ENCODE assay signal across 8 cellular contexts in the genomic region with DNA sequence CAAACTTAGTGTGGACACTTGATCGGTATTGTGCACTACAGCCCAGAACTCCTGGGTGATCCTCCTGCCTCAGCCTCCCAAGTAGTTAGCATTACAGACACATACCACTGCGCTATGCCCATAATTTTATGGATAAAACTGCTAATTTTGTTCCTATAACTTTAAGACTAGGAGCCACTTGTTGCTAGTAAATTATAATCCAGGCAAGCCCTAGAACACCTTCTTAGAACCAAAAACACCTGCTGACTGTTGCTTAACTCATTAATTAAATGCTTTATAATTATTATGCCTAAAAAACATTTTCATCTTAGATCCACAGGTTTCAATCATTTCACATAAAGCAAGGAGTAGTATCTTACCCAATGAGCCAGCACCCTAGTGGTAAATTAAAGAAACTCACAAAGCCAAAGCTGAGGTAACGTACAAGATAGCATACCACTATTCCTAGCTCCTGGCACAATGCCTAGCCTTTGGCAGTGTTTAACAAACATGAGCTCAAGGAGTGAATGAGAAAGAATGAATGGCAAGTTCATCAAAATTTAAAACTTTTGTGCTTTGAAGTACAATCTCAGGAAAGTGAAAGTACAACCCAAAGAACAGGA. TPM values are rescaled to one million over a fixed set of nuclear protein-coding genes. Genes with fewer than 3 reads are reported as not detected.
DNase-seq lines count a peak whose midpoint lies in the region; ATAC-seq, FAIRE-seq and TF ChIP-seq lines count a peak whose summit lies in the region.

No MANE protein-coding gene starts in this region.

- H3K9ac ChIP-seq in endocrine pancreas (ENCODE audit: control insufficient read depth, insufficient read depth, low read length): peak overlapping the region; percentile 10

- H3K27me3 ChIP-seq in endocrine pancreas (ENCODE audit: control insufficient read depth, insufficient read depth, low read length) (no peaks in the 10 kb centered on the region), pancreas (no peaks in the 10 kb centered on the region)

- no peak for FAIRE-seq in pancreas (lab: Jason Lieb, UNC)

- no peak for TF ChIP-seq CTCF in pancreas (IDR thresholded peaks at IDR 0.05)

- no peaks in the 10 kb centered on the region for H3K9me3 ChIP-seq in endocrine pancreas (ENCODE audit: control insufficient read depth, low read length)
- no peaks in the 10 kb centered on the region for H3K9me3 ChIP-seq in pancreas

- H3K4me3 ChIP-seq in endocrine pancreas (ENCODE audit: control insufficient read depth, insufficient read depth, low read length): no peak overlapping the region
- H3K4me3 ChIP-seq in pancreas: no peak overlapping the region

- H3K36me3 ChIP-seq in endocrine pancreas (ENCODE audit: control insufficient read depth, insufficient read depth, low read length): no peaks in the 10 kb centered on the region
- H3K36me3 ChIP-seq in pancreas: peaks cover 0 to 23% (median 0%) of the 10 kb centered on the region in 3 donors

- 67 to 70% methylated on average over 3 of the region's 3 CpGs for WGBS in pancreas, 2 donors

- ATAC-seq in pancreas (peak; percentile 68 to 83 (median 74)), GM21723 (IDR thresholded peaks at IDR 0.05; ENCODE audit: unreplicated experiment) (no peak), GM19455 (IDR thresholded peaks at IDR 0.05; ENCODE audit: unreplicated experiment) (no peak)

- no peak overlapping the region for H3K27ac ChIP-seq in pancreas

- H3K4me1 ChIP-seq in endocrine pancreas (ENCODE audit: control insufficient read depth, insufficient read depth, low read length) (peaks cover 6% of the 10 kb centered on the region), pancreas (peaks cover 0 to 14% (median 5%) of the 10 kb centered on the region in 3 donors)

- DNase-seq in NCI-H2107 treated with DMSO at 0.1 percent for 48 hours (lab: John Stamatoyannopoulos, UW; ENCODE audit: unreplicated experiment): peak; percentile 9
- DNase-seq in NCI-H2107 (lab: John Stamatoyannopoulos, UW): no peak
- DNase-seq in NCI-H2227 treated with DMSO at 0.1 percent for 48 hours (lab: John Stamatoyannopoulos, UW): peak; percentile 4
- peak in 4 of 6 donors; percentile 29 to 50 (median 34) for DNase-seq in pancreas
- no peak for DNase-seq in pons (ENCODE audit: low spot score)

- intact Hi-C loops in pancreas (cut with DNase I): loop anchor here in 2 of 3 donors (10.0 kb wide), 1 partner anchor 170 kb away; no protein-coding TSS in a partner anchor

RNA-seq across cellular contexts. Expression of a gene that starts 5.4 kb away (rescaled TPM):
- 10 to 100 TPM; 17.3 to 28.0 (median 23.8) TPM for total RNA-seq in pancreas
- polyA plus RNA-seq in pancreas: 10 to 100 TPM in 1 of 2 donors, 1 to 10 TPM in 1; 9.4 to 17.4 TPM

RNA-seq across cellular contexts. Expression of a gene that starts 5.5 kb away (rescaled TPM):
- total RNA-seq in pancreas: 1 to 10 TPM; 2.2 to 5.3 (median 2.8) TPM
- 1 to 10 TPM in 1 of 2 donors, under 1 TPM in 1; 0.80 to 2.5 TPM for polyA plus RNA-seq in pancreas

Comparison
In these comparisons a context has a peak if more than half of its experiments do, and no peak if none do; other contexts are left out.
1. DNase-seq: peak in NCI-H2107 treated with DMSO at 0.1 percent for 48 hours (single experiment), NCI-H2227 treated with DMSO at 0.1 percent for 48 hours (single experiment) and pancreas (4 of 6); none in NCI-H2107 (single experiment) and pons (single experiment).
2. ATAC-seq: peak in pancreas (4 of 4); none in GM21723 (single experiment) and GM19455 (single experiment).